ENCODE assay signal across 10 cellular contexts in genomic region chr13:74015137-74015536, GRCh38.
DNase-seq lines count a peak whose midpoint lies in the region; ATAC-seq and TF ChIP-seq lines count a peak whose summit lies in the region.
"Had no signal": no experiment of that assay in that cellular context is flagged by ENCODE, and none has a peak within 500 bp of the region (broad histone marks: within the 10 kb centered on the region; RNA-seq: fewer than 3 reads in every experiment).

No MANE protein-coding gene starts in this region.

- no peak overlapping the region for H4K5ac ChIP-seq in mesendoderm (ENCODE audit: low read length)

- no peak overlapping the region for H3K9ac ChIP-seq in mesendoderm (ENCODE audit: low read length)

- H3K79me1 ChIP-seq in mesendoderm (ENCODE audit: low read length), result peaks cover under 1% of the 10 kb centered on the region

- H3K18ac ChIP-seq in mesendoderm (ENCODE audit: low read length), result no peak overlapping the region

- DNase-seq in GM12864 (ENCODE audit: low read depth) (no peak), SK-MEL-5 (ENCODE audit: low read depth, low spot score) (peak; percentile 38), mesendoderm (peak; percentile 10), activated gamma-delta T cell treated with Interleukin-2 at 50 U/mL for 16 hours (no peak)
- no peak for DNase-seq in activated CD4-positive, alpha-beta T cell treated with anti-CD3 and anti-CD28 coated beads, Interleukin-2, amount 50 U/mL, for 1 hour

- H2BK15ac ChIP-seq in mesendoderm (replicated peaks; ENCODE audit: low read depth), result no peak overlapping the region

- H3K56ac ChIP-seq in mesendoderm (ENCODE audit: low read length), result no peak overlapping the region

- no peaks in the 10 kb centered on the region for H3K79me2 ChIP-seq in mesendoderm (ENCODE audit: control insufficient read depth, insufficient read depth, low read length)

- no peaks in the 10 kb centered on the region for H3K4me1 ChIP-seq in mesendoderm (ENCODE audit: control insufficient read depth, low read depth, low read length)

- no peak overlapping the region for H4K8ac ChIP-seq in mesendoderm (ENCODE audit: low read depth, low read length)

- ATAC-seq in HG02798 (IDR thresholded peaks at IDR 0.05; ENCODE audit: poor library complexity, unreplicated experiment), result peak; percentile 53
- ATAC-seq in GM18907 (IDR thresholded peaks at IDR 0.05; ENCODE audit: unreplicated experiment), result no peak
- no peak for ATAC-seq in HG03139 (IDR thresholded peaks at IDR 0.05; ENCODE audit: unreplicated experiment)
- ATAC-seq: esophagus mucosa had no signal

- H3K4ac ChIP-seq in mesendoderm (ENCODE audit: low read depth, low read length), result no peak overlapping the region

- H3K4me3 ChIP-seq in GM12864 (ENCODE audit: low read depth, low read length) (no peak overlapping the region), mesendoderm (ENCODE audit: low read length) (no peak overlapping the region)
- H3K4me3 ChIP-seq: lung had no signal

- no CpG with 5 or more reads among the region's 4 CpGs for WGBS in mesendoderm (ENCODE audit: extremely low coverage, insufficient coverage, low lambda C conversion rate)

- H3K23ac ChIP-seq in mesendoderm (ENCODE audit: low read length), result no peak overlapping the region

- no peak overlapping the region for H2BK120ac ChIP-seq in mesendoderm (ENCODE audit: low read depth, low read length)

- in situ Hi-C loops in SK-MEL-5 (cut with HindIII; ENCODE audit: low pct_unique_long_range_greater_than_20kb, low sequenced_read_pairs), result no loop called here

- H2BK5ac ChIP-seq in mesendoderm (ENCODE audit: low read length), result no peak overlapping the region

- no peaks in the 10 kb centered on the region for H3K36me3 ChIP-seq in mesendoderm (ENCODE audit: control insufficient read depth, insufficient read depth, low read length)

- H2AK5ac ChIP-seq in mesendoderm (ENCODE audit: low read length), result no peak overlapping the region

- H3K4me2 ChIP-seq in mesendoderm (ENCODE audit: low read length), result no peak overlapping the region

- H3K27ac ChIP-seq in mesendoderm (ENCODE audit: low read depth, low read length), result no peak overlapping the region

- peak; percentile 19 for TF ChIP-seq CTCF in GM12864 (IDR thresholded peaks at IDR 0.05; ENCODE audit: low read depth, low read length, missing control alignments)

- no peaks in the 10 kb centered on the region for H3K27me3 ChIP-seq in mesendoderm (ENCODE audit: insufficient read depth, low read length, poor library complexity)

Comparison
In these comparisons a context has a peak if more than half of its experiments do, and no peak if none do; other contexts are left out.
1. DNase-seq: peak in SK-MEL-5 (single experiment) and mesendoderm (single experiment); none in GM12864 (single experiment), activated gamma-delta T cell treated with Interleukin-2 at 50 U/mL for 16 hours (single experiment) and activated CD4-positive, alpha-beta T cell treated with anti-CD3 and anti-CD28 coated beads, Interleukin-2, amount 50 U/mL, for 1 hour (single experiment).